In genomic region chr20:59403261-59403961, GRCh38 we compare ENCODE assay signal across 8 cellular contexts.
DNase-seq lines count a peak whose midpoint lies in the region; ATAC-seq and TF ChIP-seq lines count a peak whose summit lies in the region.

No MANE protein-coding gene starts in this region.

- H3K27me3 ChIP-seq in upper lobe of right lung, result peaks cover 66% of the 10 kb centered on the region

- peak; percentile 81 for ATAC-seq in upper lobe of right lung
- ATAC-seq in GM21423 (IDR thresholded peaks at IDR 0.05; ENCODE audit: unreplicated experiment), result no peak

- intact Hi-C loops in head of caudate nucleus (cut with DNase I) (loop anchor here (10.0 kb wide), 1 partner anchor 529 kb away; no protein-coding TSS in a partner anchor), posterior vena cava (cut with DNase I) (no loop called here), upper lobe of right lung (cut with DNase I) (no loop called here)

- no peak overlapping the region for H3K4me3 ChIP-seq in upper lobe of right lung

- peaks cover 8% of the 10 kb centered on the region for H3K4me1 ChIP-seq in upper lobe of right lung

- no peak overlapping the region for H3K27ac ChIP-seq in upper lobe of right lung

- no peaks in the 10 kb centered on the region for H3K36me3 ChIP-seq in upper lobe of right lung

- TF ChIP-seq CTCF in upper lobe of right lung (IDR thresholded peaks at IDR 0.05), result peak; percentile 94

- H3K9me3 ChIP-seq in upper lobe of right lung, result no peaks in the 10 kb centered on the region

- DNase-seq in SKM-1 treated with dmso at 0.1 percent for 144 hours (lab: John Stamatoyannopoulos, UW; ENCODE audit: unreplicated experiment) (peak; percentile 6), SKM-1 (lab: John Stamatoyannopoulos, UW; ENCODE audit: unreplicated experiment) (no peak), activated gamma-delta T cell (lab: John Stamatoyannopoulos, UW) (peak; percentile 33), head of caudate nucleus (peak in 41 of 42 donors; percentile 12 to 86 (median 71)), posterior vena cava (ENCODE audit: low spot score) (peak; percentile 83), upper lobe of right lung (peak; percentile 73)

TF ChIP-seq in PFSK-1, 5 proteins besides CTCF, POLR2A, EP300 and RAD21:
- TF ChIP-seq TAF1 (IDR thresholded peaks at IDR 0.05; ENCODE audit: borderline replicate concordance, insufficient read depth, low read length) (no peak), FOXP2 (optimal IDR thresholded peaks at IDR 0.05; ENCODE audit: borderline replicate concordance, extremely low read depth, extremely low read length, insufficient read depth) (peak; percentile 94)
